ENCODE assay signal across 8 cellular contexts in genomic region chr2:219627105-219628100, GRCh38. TPM values are rescaled to one million over a fixed set of nuclear protein-coding genes. Genes with fewer than 3 reads are reported as not detected.
DNase-seq lines count a peak whose midpoint lies in the region; ATAC-seq and TF ChIP-seq lines count a peak whose summit lies in the region.

A gene with protein sequence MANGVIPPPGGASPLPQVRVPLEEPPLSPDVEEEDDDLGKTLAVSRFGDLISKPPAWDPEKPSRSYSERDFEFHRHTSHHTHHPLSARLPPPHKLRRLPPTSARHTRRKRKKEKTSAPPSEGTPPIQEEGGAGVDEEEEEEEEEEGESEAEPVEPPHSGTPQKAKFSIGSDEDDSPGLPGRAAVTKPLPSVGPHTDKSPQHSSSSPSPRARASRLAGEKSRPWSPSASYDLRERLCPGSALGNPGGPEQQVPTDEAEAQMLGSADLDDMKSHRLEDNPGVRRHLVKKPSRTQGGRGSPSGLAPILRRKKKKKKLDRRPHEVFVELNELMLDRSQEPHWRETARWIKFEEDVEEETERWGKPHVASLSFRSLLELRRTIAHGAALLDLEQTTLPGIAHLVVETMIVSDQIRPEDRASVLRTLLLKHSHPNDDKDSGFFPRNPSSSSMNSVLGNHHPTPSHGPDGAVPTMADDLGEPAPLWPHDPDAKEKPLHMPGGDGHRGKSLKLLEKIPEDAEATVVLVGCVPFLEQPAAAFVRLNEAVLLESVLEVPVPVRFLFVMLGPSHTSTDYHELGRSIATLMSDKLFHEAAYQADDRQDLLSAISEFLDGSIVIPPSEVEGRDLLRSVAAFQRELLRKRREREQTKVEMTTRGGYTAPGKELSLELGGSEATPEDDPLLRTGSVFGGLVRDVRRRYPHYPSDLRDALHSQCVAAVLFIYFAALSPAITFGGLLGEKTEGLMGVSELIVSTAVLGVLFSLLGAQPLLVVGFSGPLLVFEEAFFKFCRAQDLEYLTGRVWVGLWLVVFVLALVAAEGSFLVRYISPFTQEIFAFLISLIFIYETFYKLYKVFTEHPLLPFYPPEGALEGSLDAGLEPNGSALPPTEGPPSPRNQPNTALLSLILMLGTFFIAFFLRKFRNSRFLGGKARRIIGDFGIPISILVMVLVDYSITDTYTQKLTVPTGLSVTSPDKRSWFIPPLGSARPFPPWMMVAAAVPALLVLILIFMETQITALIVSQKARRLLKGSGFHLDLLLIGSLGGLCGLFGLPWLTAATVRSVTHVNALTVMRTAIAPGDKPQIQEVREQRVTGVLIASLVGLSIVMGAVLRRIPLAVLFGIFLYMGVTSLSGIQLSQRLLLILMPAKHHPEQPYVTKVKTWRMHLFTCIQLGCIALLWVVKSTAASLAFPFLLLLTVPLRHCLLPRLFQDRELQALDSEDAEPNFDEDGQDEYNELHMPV (plus strand): TSS chr2:219627630. CDS start chr2:219627993, 363 bp downstream.

- peak within 1 kb of the TSS in 1 of 4 donors; percentile 61 for H3K27ac ChIP-seq in tibial nerve

- intact Hi-C loops in left colon (cut with DNase I, micrococcal nuclease): no loop called here

- peaks cover 0 to 6% (median 0%) of the 10 kb centered on the region in 3 donors for H3K36me3 ChIP-seq in tibial nerve

- ATAC-seq in left colon: peak; percentile 69
- no peak for ATAC-seq in GM18867 (IDR thresholded peaks at IDR 0.05; ENCODE audit: unreplicated experiment)
- no peak for ATAC-seq in GM19452 (IDR thresholded peaks at IDR 0.05; ENCODE audit: unreplicated experiment)

- H3K4me1 ChIP-seq in tibial nerve: peaks cover 0 to 12% (median 2%) of the 10 kb centered on the region in 4 donors

- H3K9me3 ChIP-seq in tibial nerve: no peaks in the 10 kb centered on the region

- TF ChIP-seq CTCF in tibial nerve (IDR thresholded peaks at IDR 0.05): no peak

- 5 to 11% methylated on average over 23 to 68 of the region's 103 CpGs for WGBS in tibial nerve, 2 donors

- H3K4me3 ChIP-seq in tibial nerve: peak within 1 kb of the TSS; percentile 40 to 60 (median 46)

- DNase-seq in NCI-H1694 treated with DMSO at 0.1 percent for 48 hours (lab: John Stamatoyannopoulos, UW) (peak; percentile 24), NCI-H1694 (lab: John Stamatoyannopoulos, UW) (no peak), NCI-H69 (lab: John Stamatoyannopoulos, UW) (peak; percentile 36), cerebellum (ENCODE audit: low spot score) (peak; percentile 69), left colon (no peak), tibial nerve (ENCODE audit: low spot score in 2 of 2) (no peak)

- TF ChIP-seq POLR2A in tibial nerve (IDR thresholded peaks at IDR 0.05): no peak

- H3K27me3 ChIP-seq in tibial nerve: peaks cover 0 to 11% of the 10 kb centered on the region in 2 donors

- no peak for TF ChIP-seq EP300 in tibial nerve (IDR thresholded peaks at IDR 0.05)

RNA-seq across cellular contexts. Expression of the gene that starts here (rescaled TPM):
- 20.9 TPM for total RNA-seq in cerebellum
- 1 to 10 TPM in 1 of 2 donors, under 1 TPM in 1; 0.24 to 1.2 TPM for total RNA-seq in left colon
- total RNA-seq in tibial nerve: 1 to 10 TPM; 1.3 to 5.1 (median 3.4) TPM

Comparison
In these comparisons a context has a peak if more than half of its experiments do, and no peak if none do; other contexts are left out.
1. DNase-seq: peak in NCI-H1694 treated with DMSO at 0.1 percent for 48 hours (single experiment), NCI-H69 (single experiment) and cerebellum (single experiment); none in NCI-H1694 (single experiment), left colon (0 of 2) and tibial nerve (0 of 2).